ENCODE assay signal across 8 cellular contexts in genomic region chr20:25867776-25868649, GRCh38.
A peak's percentile ranks its signal among the peaks of the same experiment; 100 is the strongest.
DNase-seq lines count a peak whose midpoint lies in the region; ATAC-seq and TF ChIP-seq lines count a peak whose summit lies in the region.

No MANE protein-coding gene starts in this region.

- H3K9me3 ChIP-seq in CD4-positive, alpha-beta memory T cell (ENCODE audit: control insufficient read depth in 1 of 2, low read length in 2 of 2) = no peaks in the 10 kb centered on the region
- no peaks in the 10 kb centered on the region for H3K9me3 ChIP-seq in transverse colon

- CTCF ChIA-PET in CD4-positive, alpha-beta memory T cell (lab: Charles Lee; ENCODE audit: partially characterized antibody) = no interaction called here

- peak overlapping the region in 4 of 7 donors; percentile 15 to 77 (median 52) for H3K27ac Mint-ChIP-seq in CD4-positive, alpha-beta memory T cell
- H3K27ac Mint-ChIP-seq in activated naive CD4-positive, alpha-beta T cell treated with anti-CD3 and anti-CD28 coated beads, Interleukin-2, amount 50 U/mL, for 72 hours = no peak overlapping the region
- H3K27ac Mint-ChIP-seq in osteocyte (ENCODE audit: unreplicated experiment) = no peak overlapping the region

- peak overlapping the region; percentile 24 to 86 (median 61) for H3K4me3 Mint-ChIP-seq in CD4-positive, alpha-beta memory T cell
- peak overlapping the region; percentile 53 for H3K4me3 Mint-ChIP-seq in osteocyte (ENCODE audit: unreplicated experiment)

- no peaks in the 10 kb centered on the region for H3K36me3 Mint-ChIP-seq in CD4-positive, alpha-beta memory T cell
- H3K36me3 Mint-ChIP-seq in activated naive CD4-positive, alpha-beta T cell treated with anti-CD3 and anti-CD28 coated beads, Interleukin-2, amount 50 U/mL, for 72 hours = no peaks in the 10 kb centered on the region
- no peaks in the 10 kb centered on the region for H3K36me3 Mint-ChIP-seq in osteocyte (ENCODE audit: unreplicated experiment)

- no peak overlapping the region for H3K27ac ChIP-seq in CD4-positive, alpha-beta memory T cell (ENCODE audit: low read depth, low read length)
- H3K27ac ChIP-seq in transverse colon = no peak overlapping the region

- POLR2A ChIA-PET in CD4-positive, alpha-beta memory T cell (lab: Charles Lee; ENCODE audit: partially characterized antibody) = no interaction called here

- peaks cover 9 to 41% (median 25%) of the 10 kb centered on the region in 4 donors for H3K4me1 Mint-ChIP-seq in CD4-positive, alpha-beta memory T cell
- H3K4me1 Mint-ChIP-seq in osteocyte (ENCODE audit: unreplicated experiment) = peaks cover 5% of the 10 kb centered on the region

- no peaks in the 10 kb centered on the region for H3K36me3 ChIP-seq in CD4-positive, alpha-beta memory T cell (ENCODE audit: insufficient read depth, low read length)
- H3K36me3 ChIP-seq in transverse colon = no peaks in the 10 kb centered on the region

- H3K4me3 ChIP-seq in CD4-positive, alpha-beta memory T cell (ENCODE audit: low read length in 2 of 2) = peak overlapping the region in 1 of 2 donors; percentile 14
- peak overlapping the region; percentile 8 to 50 (median 24) for H3K4me3 ChIP-seq in transverse colon

- TF ChIP-seq POLR2A in transverse colon (IDR thresholded peaks at IDR 0.05) = no peak

- TF ChIP-seq CTCF in osteocyte (IDR thresholded peaks at IDR 0.05) (no peak), transverse colon (IDR thresholded peaks at IDR 0.05) (no peak)

- H3K9me3 Mint-ChIP-seq in CD4-positive, alpha-beta memory T cell = peaks cover 0 to 5% (median 0%) of the 10 kb centered on the region in 8 donors
- no peaks in the 10 kb centered on the region for H3K9me3 Mint-ChIP-seq in activated naive CD4-positive, alpha-beta T cell treated with anti-CD3 and anti-CD28 coated beads, Interleukin-2, amount 50 U/mL, for 72 hours
- no peaks in the 10 kb centered on the region for H3K9me3 Mint-ChIP-seq in osteocyte (ENCODE audit: unreplicated experiment)

- ATAC-seq in HG02571 (IDR thresholded peaks at IDR 0.05; ENCODE audit: unreplicated experiment) = peak; percentile 59
- ATAC-seq in activated naive CD4-positive, alpha-beta T cell treated with anti-CD3 and anti-CD28 coated beads, Interleukin-2, amount 50 U/mL, for 72 hours = peak; percentile 54 to 84
- ATAC-seq in GM18520 (IDR thresholded peaks at IDR 0.05; ENCODE audit: unreplicated experiment) = no peak

- in situ Hi-C loops in transverse colon (cut with MboI; ENCODE audit: low pct_ligation_motif_present in 1 of 4, low pct_unique_long_range_greater_than_20kb in 1 of 4, low sequenced_read_pairs in 3 of 4) = loop anchor here in 2 of 4 donors (25.0 kb wide), 3 partner anchors 119 to 281 kb away; partner anchors contain the start of genes NINL (in 1 of the 2) and ZNF337 (in 1 of the 2)

- intact Hi-C loops in CD4-positive, alpha-beta memory T cell (cut with micrococcal nuclease) = loop anchor here (5.0 kb wide), 1 partner anchor 476 kb away; the partner anchor contains the start of gene ABHD12
- intact Hi-C loops in head of caudate nucleus (cut with DNase I) = loop anchor here (5.0 kb wide), 2 partner anchors 176 to 246 kb away; partner anchors contain the start of gene NANP
- intact Hi-C loops in transverse colon (cut with DNase I; ENCODE audit: low total_unique reads) = no loop called here

- H3K27me3 ChIP-seq in CD4-positive, alpha-beta memory T cell (ENCODE audit: insufficient read depth, low read length) = no peaks in the 10 kb centered on the region
- H3K27me3 ChIP-seq in transverse colon = peaks cover 59% of the 10 kb centered on the region

- H3K4me1 ChIP-seq in CD4-positive, alpha-beta memory T cell (ENCODE audit: insufficient read depth, low read length) = peaks cover 15% of the 10 kb centered on the region
- H3K4me1 ChIP-seq in transverse colon = peaks cover 3 to 25% (median 23%) of the 10 kb centered on the region in 4 donors

- 28% methylated on average over 43 of the region's 46 CpGs; no CpG with 5 or more reads in 1 of the 2 donors for WGBS in transverse colon (ENCODE audit: low coverage in 1 of 2), 2 donors

- H3K27me3 Mint-ChIP-seq in CD4-positive, alpha-beta memory T cell = peaks cover 26 to 35% of the 10 kb centered on the region in 2 donors
- peaks cover 6% of the 10 kb centered on the region for H3K27me3 Mint-ChIP-seq in osteocyte (ENCODE audit: unreplicated experiment)

- no peak for TF ChIP-seq EP300 in transverse colon (IDR thresholded peaks at IDR 0.05; ENCODE audit: low read depth)

- peak; percentile 57 to 77 (median 72) for DNase-seq in CD4-positive, alpha-beta memory T cell
- DNase-seq in OCI-M1 (lab: John Stamatoyannopoulos, UW) (peak; percentile 18), head of caudate nucleus (peak; percentile 84 to 97 (median 93)), osteocyte (ENCODE audit: extremely low spot score, unreplicated experiment) (peak; percentile 88), transverse colon (peak; percentile 64)
- DNase-seq in activated naive CD4-positive, alpha-beta T cell treated with anti-CD3 and anti-CD28 coated beads, Interleukin-2, amount 50 U/mL, for 72 hours (ENCODE audit: low spot score in 2 of 2) = peak; percentile 64 to 78

Comparison
In these comparisons a context has a peak if more than half of its experiments do, and no peak if none do; other contexts are left out.
1. DNase-seq: peak in every context shown above with its lines; median percentile 93 in head of caudate nucleus; 88 in osteocyte; 72 in CD4-positive, alpha-beta memory T cell; 71 in activated naive CD4-positive, alpha-beta T cell treated with anti-CD3 and anti-CD28 coated beads, Interleukin-2, amount 50 U/mL, for 72 hours; 64 in transverse colon; 18 in OCI-M1.
2. H3K27ac Mint-ChIP-seq: peak in CD4-positive, alpha-beta memory T cell (4 of 7); none in activated naive CD4-positive, alpha-beta T cell treated with anti-CD3 and anti-CD28 coated beads, Interleukin-2, amount 50 U/mL, for 72 hours (0 of 2) and osteocyte (single experiment).